10 cellular contexts compared by ENCODE assay signal in genomic region chr12:93773122-93773871, GRCh38.
DNase-seq lines count a peak whose midpoint lies in the region; ATAC-seq, FAIRE-seq and TF ChIP-seq lines count a peak whose summit lies in the region.
"Had no signal": no experiment of that assay in that cellular context is flagged by ENCODE, and none has a peak within 500 bp of the region (broad histone marks: within the 10 kb centered on the region; RNA-seq: fewer than 3 reads in every experiment).

No MANE protein-coding gene starts in this region.

- no peak for TF ChIP-seq POLR2A in GM12878 (IDR thresholded peaks at IDR 0.05; ENCODE audit: low read depth, low read length)

- SMC1A ChIA-PET in GM12878 (lab: Charles Lee; ENCODE audit: uncharacterized antibody, unreplicated experiment) = interaction anchor here (2.3 kb wide), 1 partner anchor 8 kb away, joined by 10 read pairs; no protein-coding TSS in a partner anchor

- RAD21 ChIA-PET in GM12878 (lab: Charles Lee; ENCODE audit: unreplicated experiment) = no interaction called here

- H3K9me3 ChIP-seq in HEK293 (ENCODE audit: control insufficient read depth, insufficient read depth, low read depth, low read length) = no peaks in the 10 kb centered on the region
- no peaks in the 10 kb centered on the region for H3K9me3 ChIP-seq in GM12878 (replicated peaks; ENCODE audit: control insufficient read depth, insufficient read depth, low read length)
- no peaks in the 10 kb centered on the region for H3K9me3 ChIP-seq in kidney (ENCODE audit: control insufficient read depth in 1 of 2, low read length in 2 of 2)
- H3K9me3 ChIP-seq: body of pancreas had no signal

- no peak for TF ChIP-seq CTCF in HEK293 (tag by site-specific recombination; IDR thresholded peaks at IDR 0.05)
- no peak for TF ChIP-seq CTCF in GM12878 (IDR thresholded peaks at IDR 0.05 in 2 of 3, conservative IDR thresholded peaks at IDR 0.05 in 1 of 3; ENCODE audit: control insufficient read depth in 2 of 3, extremely low read depth in 1 of 3, insufficient read depth in 1 of 3, low read depth in 3 of 3, low read length in 3 of 3)
- TF ChIP-seq CTCF in kidney (IDR thresholded peaks at IDR 0.05; ENCODE audit: borderline replicate concordance, extremely low read depth, insufficient read depth) = no peak

- BruUV-seq in GM12878 (replicated peaks; lab: Mats Ljungman, UMichigan) = no TSS peak

- 83% methylated on average over 5 of the region's 5 CpGs for WGBS in GM12878 (ENCODE audit: insufficient coverage, insufficient replicate concordance, low lambda C conversion rate, missing lambda C conversion rate)

- H3K4me3 ChIP-seq in HEK293 (ENCODE audit: low read depth, low read length) = no peak overlapping the region
- no peak overlapping the region for H3K4me3 ChIP-seq in GM12878
- no peak overlapping the region for H3K4me3 ChIP-seq in kidney (ENCODE audit: low read length in 2 of 2)
- H3K4me3 ChIP-seq: body of pancreas had no signal

- POLR2A ChIA-PET in HEK293 (lab: Yijun Ruan, JAX) (no interaction called here), GM12878 (lab: Charles Lee) (no interaction called here)

- ATAC-seq in GM12878 (peak; percentile 31; the same call in 2 of the 3 replicates), GM21786 (IDR thresholded peaks at IDR 0.05; ENCODE audit: unreplicated experiment) (no peak)
- ATAC-seq: body of pancreas had no signal

- no peaks in the 10 kb centered on the region for H3K27me3 ChIP-seq in GM12878 (replicated peaks in 1 of 2; ENCODE audit: control insufficient read depth in 2 of 2, insufficient read depth in 2 of 2, low read length in 1 of 2)
- H3K27me3 ChIP-seq: body of pancreas had no signal

- CTCF ChIA-PET in HEK293 (lab: Yijun Ruan, JAX) (interaction anchor here (0.6 kb wide), 1 partner anchor 275 kb away, joined by 3 read pairs; no protein-coding TSS in a partner anchor), GM12878 (lab: Yijun Ruan, JAX) (interaction anchor here (0.6 to 1.2 kb wide), 3 partner anchors 11 to 657 kb away, joined by 3 to 6 read pairs (median 4); no protein-coding TSS in a partner anchor)

- intact Hi-C loops in GM12878 (cut with micrococcal nuclease; ENCODE audit: unreplicated experiment) = no loop called here
- intact Hi-C loops in kidney (cut with DNase I) = no loop called here

- H2AFZ ChIP-seq in GM12878 (ENCODE audit: control insufficient read depth, low read depth, low read length) = no peak overlapping the region

- no peaks in the 10 kb centered on the region for H4K20me1 ChIP-seq in GM12878 (ENCODE audit: control insufficient read depth, insufficient read depth)

- TF ChIP-seq RAD21 in GM12878 (IDR thresholded peaks at IDR 0.05; ENCODE audit: insufficient read depth, low read depth, low read length) = no peak

- TF ChIP-seq EP300 in GM12878 (IDR thresholded peaks at IDR 0.05; ENCODE audit: borderline replicate concordance in 1 of 2, control insufficient read depth in 1 of 2, low read depth in 2 of 2, low read length in 2 of 2) = no peak

- FAIRE-seq in GM12878 (lab: Jason Lieb, UNC) (no peak), kidney (lab: Jason Lieb, UNC) (no peak)
- FAIRE-seq: keratinocyte had no signal

- H3K27ac ChIP-seq in HEK293 (ENCODE audit: extremely low read depth, low read depth, low read length) = no peak overlapping the region
- no peak overlapping the region for H3K27ac ChIP-seq in GM12878 (ENCODE audit: control insufficient read depth, insufficient read depth)
- no peak overlapping the region for H3K27ac ChIP-seq in kidney (ENCODE audit: low read depth in 2 of 2, low read length in 2 of 2)
- H3K27ac ChIP-seq: body of pancreas had no signal

- no peak overlapping the region for H3K9ac ChIP-seq in GM12878 (ENCODE audit: control insufficient read depth, insufficient read depth, low read length)
- no peak overlapping the region for H3K9ac ChIP-seq in kidney (ENCODE audit: low read length in 2 of 2)

- H3K36me3 ChIP-seq in HEK293 (ENCODE audit: control insufficient read depth in 2 of 2, insufficient read depth in 1 of 2, low read length in 2 of 2) (no peaks in the 10 kb centered on the region), GM12878 (ENCODE audit: control insufficient read depth in 2 of 2, insufficient read depth in 2 of 2, low read length in 1 of 2) (no peaks in the 10 kb centered on the region), kidney (ENCODE audit: control insufficient read depth in 1 of 2, insufficient read depth in 2 of 2, low read length in 2 of 2) (no peaks in the 10 kb centered on the region)

- DNase-seq in SIG-M5 (lab: John Stamatoyannopoulos, UW) = peak; percentile 74
- DNase-seq in GM12878 (ENCODE audit: low read depth, low spot score) = no peak
- peak; percentile 13 to 24 for DNase-seq in stimulated activated CD4-positive, alpha-beta T cell treated with anti-CD3 and anti-CD28 coated beads, Interleukin-1b, Interleukin-23, amount 100 ng/mL, for 4 hours (ENCODE audit: low read depth in 2 of 2)
- DNase-seq in occipital lobe (lab: John Stamatoyannopoulos, UW) = no peak
- no peak for DNase-seq in kidney
- no peak for DNase-seq in mesenteric fat pad (ENCODE audit: low spot score)
- DNase-seq: body of pancreas had no signal

- H3K4me1 ChIP-seq in HEK293 (ENCODE audit: control insufficient read depth, insufficient read depth, low read length) (no peaks in the 10 kb centered on the region; the same call in 1 of the 2 replicates), GM12878 (ENCODE audit: control insufficient read depth, insufficient read depth, low read length) (no peaks in the 10 kb centered on the region), kidney (ENCODE audit: control insufficient read depth in 1 of 2, insufficient read depth in 1 of 2, low read depth in 1 of 2, low read length in 2 of 2) (peaks cover 12 to 14% of the 10 kb centered on the region in 2 donors)

- H3K79me2 ChIP-seq in GM12878 (ENCODE audit: control insufficient read depth, insufficient read depth, low read length) = no peaks in the 10 kb centered on the region

- in situ Hi-C loops in GM12878 (cut with MboI) = loop anchor here (5.0 kb wide), 1 partner anchor 329 kb away; no protein-coding TSS in a partner anchor

- no peak overlapping the region for H3K4me2 ChIP-seq in GM12878 (ENCODE audit: control insufficient read depth, insufficient read depth)

TF ChIP-seq in HEK293, 187 proteins besides CTCF, POLR2A, EP300 and RAD21 (continues in another document):
- TF ChIP-seq GLI4 (tag by site-specific recombination; IDR thresholded peaks at IDR 0.05) = no peak
- no peak for TF ChIP-seq ZNF398 (tag by site-specific recombination; IDR thresholded peaks at IDR 0.05)
- TF ChIP-seq EGR2 (tag by site-specific recombination; IDR thresholded peaks at IDR 0.05; ENCODE audit: low read depth) = peak; percentile 83
- peak; percentile 21 for TF ChIP-seq SETDB1 (IDR thresholded peaks at IDR 0.05; ENCODE audit: insufficient read length, low read length)

TF ChIP-seq in GM12878, 131 proteins besides CTCF, POLR2A, EP300 and RAD21 (continues in another document):
- TF ChIP-seq, protein P1, sequence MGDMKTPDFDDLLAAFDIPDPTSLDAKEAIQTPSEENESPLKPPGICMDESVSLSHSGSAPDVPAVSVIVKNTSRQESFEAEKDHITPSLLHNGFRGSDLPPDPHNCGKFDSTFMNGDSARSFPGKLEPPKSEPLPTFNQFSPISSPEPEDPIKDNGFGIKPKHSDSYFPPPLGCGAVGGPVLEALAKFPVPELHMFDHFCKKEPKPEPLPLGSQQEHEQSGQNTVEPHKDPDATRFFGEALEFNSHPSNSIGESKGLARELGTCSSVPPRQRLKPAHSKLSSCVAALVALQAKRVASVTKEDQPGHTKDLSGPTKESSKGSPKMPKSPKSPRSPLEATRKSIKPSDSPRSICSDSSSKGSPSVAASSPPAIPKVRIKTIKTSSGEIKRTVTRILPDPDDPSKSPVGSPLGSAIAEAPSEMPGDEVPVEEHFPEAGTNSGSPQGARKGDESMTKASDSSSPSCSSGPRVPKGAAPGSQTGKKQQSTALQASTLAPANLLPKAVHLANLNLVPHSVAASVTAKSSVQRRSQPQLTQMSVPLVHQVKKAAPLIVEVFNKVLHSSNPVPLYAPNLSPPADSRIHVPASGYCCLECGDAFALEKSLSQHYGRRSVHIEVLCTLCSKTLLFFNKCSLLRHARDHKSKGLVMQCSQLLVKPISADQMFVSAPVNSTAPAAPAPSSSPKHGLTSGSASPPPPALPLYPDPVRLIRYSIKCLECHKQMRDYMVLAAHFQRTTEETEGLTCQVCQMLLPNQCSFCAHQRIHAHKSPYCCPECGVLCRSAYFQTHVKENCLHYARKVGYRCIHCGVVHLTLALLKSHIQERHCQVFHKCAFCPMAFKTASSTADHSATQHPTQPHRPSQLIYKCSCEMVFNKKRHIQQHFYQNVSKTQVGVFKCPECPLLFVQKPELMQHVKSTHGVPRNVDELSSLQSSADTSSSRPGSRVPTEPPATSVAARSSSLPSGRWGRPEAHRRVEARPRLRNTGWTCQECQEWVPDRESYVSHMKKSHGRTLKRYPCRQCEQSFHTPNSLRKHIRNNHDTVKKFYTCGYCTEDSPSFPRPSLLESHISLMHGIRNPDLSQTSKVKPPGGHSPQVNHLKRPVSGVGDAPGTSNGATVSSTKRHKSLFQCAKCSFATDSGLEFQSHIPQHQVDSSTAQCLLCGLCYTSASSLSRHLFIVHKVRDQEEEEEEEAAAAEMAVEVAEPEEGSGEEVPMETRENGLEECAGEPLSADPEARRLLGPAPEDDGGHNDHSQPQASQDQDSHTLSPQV (IDR thresholded peaks at IDR 0.05) = no peak
- peak; percentile 16 for TF ChIP-seq MEF2B (IDR thresholded peaks at IDR 0.05; ENCODE audit: partially characterized antibody, poor library complexity, severe bottlenecking)
- TF ChIP-seq, protein P2, sequence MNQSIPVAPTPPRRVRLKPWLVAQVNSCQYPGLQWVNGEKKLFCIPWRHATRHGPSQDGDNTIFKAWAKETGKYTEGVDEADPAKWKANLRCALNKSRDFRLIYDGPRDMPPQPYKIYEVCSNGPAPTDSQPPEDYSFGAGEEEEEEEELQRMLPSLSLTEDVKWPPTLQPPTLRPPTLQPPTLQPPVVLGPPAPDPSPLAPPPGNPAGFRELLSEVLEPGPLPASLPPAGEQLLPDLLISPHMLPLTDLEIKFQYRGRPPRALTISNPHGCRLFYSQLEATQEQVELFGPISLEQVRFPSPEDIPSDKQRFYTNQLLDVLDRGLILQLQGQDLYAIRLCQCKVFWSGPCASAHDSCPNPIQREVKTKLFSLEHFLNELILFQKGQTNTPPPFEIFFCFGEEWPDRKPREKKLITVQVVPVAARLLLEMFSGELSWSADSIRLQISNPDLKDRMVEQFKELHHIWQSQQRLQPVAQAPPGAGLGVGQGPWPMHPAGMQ (IDR thresholded peaks at IDR 0.05; ENCODE audit: borderline replicate concordance) = no peak

Comparison
In these comparisons a context has a peak if more than half of its experiments do, and no peak if none do; other contexts are left out.
1. DNase-seq: peak in SIG-M5 (single experiment) and stimulated activated CD4-positive, alpha-beta T cell treated with anti-CD3 and anti-CD28 coated beads, Interleukin-1b, Interleukin-23, amount 100 ng/mL, for 4 hours (2 of 2); none in GM12878 (single experiment), occipital lobe (single experiment), kidney (single experiment) and mesenteric fat pad (single experiment).